ENCODE assay signal across 8 cellular contexts in the genomic region with DNA sequence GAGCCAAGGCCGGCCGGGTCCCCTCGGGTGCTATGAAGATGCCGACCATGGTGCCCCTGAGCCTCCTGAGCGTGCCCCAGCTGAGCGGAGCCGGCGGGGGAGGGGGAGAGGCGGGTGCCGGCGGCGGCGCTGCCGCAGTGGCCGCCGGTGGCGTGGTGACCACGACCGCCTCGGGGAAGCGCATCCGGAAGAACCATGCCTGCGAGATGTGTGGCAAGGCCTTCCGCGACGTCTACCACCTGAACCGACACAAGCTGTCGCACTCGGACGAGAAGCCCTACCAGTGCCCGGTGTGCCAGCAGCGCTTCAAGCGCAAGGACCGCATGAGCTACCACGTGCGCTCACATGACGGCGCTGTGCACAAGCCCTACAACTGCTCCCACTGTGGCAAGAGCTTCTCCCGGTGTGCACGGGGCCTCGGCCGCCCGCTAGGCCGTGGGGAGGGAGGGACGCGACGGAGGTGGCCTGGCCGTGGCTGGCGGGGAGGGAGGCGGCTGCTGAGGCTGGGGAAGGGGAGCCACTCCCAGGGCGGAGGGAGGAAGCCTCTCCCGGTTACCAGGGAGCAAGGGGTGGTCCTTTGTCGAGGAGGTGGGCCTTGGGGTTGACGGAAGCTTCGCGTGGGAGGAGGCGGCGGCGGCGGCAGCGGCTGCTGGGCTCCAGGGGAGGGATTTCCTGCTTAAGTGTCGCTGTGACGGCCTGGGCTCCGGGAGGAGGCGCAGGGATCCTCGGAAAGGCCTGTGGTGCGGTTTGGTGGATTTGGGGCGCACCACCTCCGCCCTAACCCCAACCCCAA. TPM values are rescaled to one million over a fixed set of nuclear protein-coding genes. Genes with fewer than 3 reads are reported as not detected.
DNase-seq lines count a peak whose midpoint lies in the region; ATAC-seq, FAIRE-seq and TF ChIP-seq lines count a peak whose summit lies in the region.

No MANE protein-coding gene starts in this region.

- TF ChIP-seq CTCF in A549 (IDR thresholded peaks at IDR 0.05) (peak; percentile 43), glutamatergic neuron (IDR thresholded peaks at IDR 0.05; ENCODE audit: partially characterized antibody, unreplicated experiment) (peak; percentile 26), osteoblast (IDR thresholded peaks at IDR 0.05; ENCODE audit: extremely low read depth, low read depth, low read length) (peak; percentile 68), thoracic aorta (IDR thresholded peaks at IDR 0.05) (peak; percentile 51)

- H3K27ac ChIP-seq in A549: peak overlapping the region; percentile 98 to 99
- H3K27ac ChIP-seq in osteoblast (ENCODE audit: low read depth, low read length): peak overlapping the region; percentile 70
- H3K27ac ChIP-seq in thoracic aorta: peak overlapping the region; percentile 87 to 92

- TF ChIP-seq POLR2A in A549 (IDR thresholded peaks at IDR 0.05; ENCODE audit: low read length): peak; percentile 45
- TF ChIP-seq POLR2A in GM18526 (IDR thresholded peaks at IDR 0.05; ENCODE audit: extremely low read depth, insufficient read length): peak; percentile 54

- H3K9me3 ChIP-seq in A549: no peaks in the 10 kb centered on the region
- no peaks in the 10 kb centered on the region for H3K9me3 ChIP-seq in osteoblast (ENCODE audit: low read depth, low read length)
- no peaks in the 10 kb centered on the region for H3K9me3 ChIP-seq in thoracic aorta

- peak overlapping the region; percentile 99 for H3K27ac Mint-ChIP-seq in activated naive CD8-positive, alpha-beta T cell treated with anti-CD3 and anti-CD28 coated beads for 36 hours
- peak overlapping the region; percentile 82 for H3K27ac Mint-ChIP-seq in glutamatergic neuron (ENCODE audit: unreplicated experiment)

- H3K4me1 Mint-ChIP-seq in activated naive CD8-positive, alpha-beta T cell treated with anti-CD3 and anti-CD28 coated beads for 36 hours: peaks cover 46% of the 10 kb centered on the region
- H3K4me1 Mint-ChIP-seq in glutamatergic neuron (ENCODE audit: low read depth, unreplicated experiment): peaks cover 15% of the 10 kb centered on the region

- H2AFZ ChIP-seq in osteoblast (ENCODE audit: low read length): peak overlapping the region; percentile 40

- H3K4me3 Mint-ChIP-seq in activated naive CD8-positive, alpha-beta T cell treated with anti-CD3 and anti-CD28 coated beads for 36 hours: peak overlapping the region; percentile 99
- peak overlapping the region; percentile 94 for H3K4me3 Mint-ChIP-seq in glutamatergic neuron (ENCODE audit: unreplicated experiment)

- POLR2A ChIA-PET in A549 (lab: Yijun Ruan, JAX): interaction anchor here (1.1 to 3.7 kb wide), 6 partner anchors 8 to 92 kb away, joined by 3 to 25 read pairs (median 8); a partner anchor contains a TSS

- no peaks in the 10 kb centered on the region for H3K9me3 Mint-ChIP-seq in activated naive CD8-positive, alpha-beta T cell treated with anti-CD3 and anti-CD28 coated beads for 36 hours
- H3K9me3 Mint-ChIP-seq in glutamatergic neuron (ENCODE audit: unreplicated experiment): peaks cover 19% of the 10 kb centered on the region

- H3K36me3 Mint-ChIP-seq in activated naive CD8-positive, alpha-beta T cell treated with anti-CD3 and anti-CD28 coated beads for 36 hours: peaks cover 55% of the 10 kb centered on the region
- H3K36me3 Mint-ChIP-seq in glutamatergic neuron (ENCODE audit: unreplicated experiment): no peaks in the 10 kb centered on the region

- H3K27me3 Mint-ChIP-seq in activated naive CD8-positive, alpha-beta T cell treated with anti-CD3 and anti-CD28 coated beads for 36 hours: peaks cover 13% of the 10 kb centered on the region
- H3K27me3 Mint-ChIP-seq in glutamatergic neuron (ENCODE audit: unreplicated experiment): peaks cover 21% of the 10 kb centered on the region

- peak overlapping the region; percentile 94 for H3K4me2 ChIP-seq in A549
- peak overlapping the region; percentile 84 for H3K4me2 ChIP-seq in osteoblast (ENCODE audit: insufficient read depth, low read length)

- CTCF ChIA-PET in A549 (lab: Yijun Ruan, JAX): interaction anchor here (0.6 to 24.4 kb wide), 31 partner anchors 9 to 234 kb away, joined by 3 to 568 read pairs (median 4); a partner anchor contains a TSS

- H3K4me1 ChIP-seq in A549: peaks cover 48% of the 10 kb centered on the region
- H3K4me1 ChIP-seq in osteoblast (ENCODE audit: insufficient read depth, low read length): peaks cover 49% of the 10 kb centered on the region
- peaks cover 35 to 56% of the 10 kb centered on the region in 2 donors for H3K4me1 ChIP-seq in thoracic aorta (ENCODE audit: control insufficient read depth in 1 of 2, low read depth in 2 of 2)

- whole genome bisulfite sequencing in A549 (ENCODE audit: missing lambda C conversion rate): under 1% methylated on average over 39 of the region's 69 CpGs

- peak; percentile 12 to 16 for ATAC-seq in A549
- ATAC-seq in thoracic aorta (ENCODE audit: insufficient number of reproducible peaks, low FRiP score, low read depth): no peak

- peak in 1 of 2 experiments; percentile 95 for DNase-seq in A549 (ENCODE audit: low read depth in 1 of 2, low spot score in 1 of 2)
- DNase-seq in NAMALWA (ENCODE audit: low spot score): peak; percentile 93
- peak; percentile 78 for DNase-seq in SKM-1 (lab: John Stamatoyannopoulos, UW; ENCODE audit: unreplicated experiment)
- DNase-seq in activated naive CD8-positive, alpha-beta T cell treated with anti-CD3 and anti-CD28 coated beads for 36 hours: peak; percentile 92
- peak; percentile 82 for DNase-seq in glutamatergic neuron
- peak; percentile 98 for DNase-seq in osteoblast (ENCODE audit: insufficient read length, low spot score, missing footprints)
- DNase-seq in thoracic aorta (ENCODE audit: low spot score): peak; percentile 70

- peak; percentile 45 to 64; a peak in 4 of 5 replicates for TF ChIP-seq RAD21 in A549 (conservative IDR thresholded peaks at IDR 0.05 in 1 of 2, IDR thresholded peaks at IDR 0.05 in 1 of 2)

- peaks cover 28% of the 10 kb centered on the region for H3K36me3 ChIP-seq in osteoblast (ENCODE audit: insufficient read depth, low read length)
- H3K36me3 ChIP-seq in thoracic aorta: peaks cover 9% of the 10 kb centered on the region

- H4K20me1 ChIP-seq in osteoblast (ENCODE audit: insufficient read depth, low read length): peaks cover 19% of the 10 kb centered on the region

- peak overlapping the region; percentile 90 for H3K4me3 ChIP-seq in A549
- H3K4me3 ChIP-seq in osteoblast (ENCODE audit: insufficient read depth, low read length): peak overlapping the region; percentile 71
- peak overlapping the region; percentile 75 for H3K4me3 ChIP-seq in thoracic aorta

- FAIRE-seq in A549 (lab: Jason Lieb, UNC): no peak

- H3K27me3 ChIP-seq in osteoblast (ENCODE audit: insufficient read depth, low read length): no peaks in the 10 kb centered on the region
- no peaks in the 10 kb centered on the region for H3K27me3 ChIP-seq in thoracic aorta (replicated peaks; ENCODE audit: insufficient read depth)

- no peak for TF ChIP-seq EP300 in A549 (IDR thresholded peaks at IDR 0.05)

- peaks cover 19% of the 10 kb centered on the region for H3K79me2 ChIP-seq in osteoblast (ENCODE audit: insufficient read depth, low read length)

RNA-seq across cellular contexts. Expression of a gene that starts 1.3 kb away (rescaled TPM):
- polyA plus RNA-seq in A549 (2011; rRNA removed) (79.6 and 99.7 TPM in 2 replicates), A549 (2017; fragmentation: RNase III; extraction: RNeasy Plus Mini Kit Qiagen cat#74134 plus additional on column Dnase treatment) (216 to 231 TPM (median 221 TPM) in 3 replicates)
- polyA plus RNA-seq in A549 (2012; cell fraction: cytosol; rRNA removed): 192 and 249 TPM in 2 replicates
- polyA plus RNA-seq in A549 (2012; cell fraction: nucleus; rRNA removed): 213 and 345 TPM in 2 replicates
- 200 and 239 TPM in 2 replicates for polyA minus RNA-seq in A549 (2011; rRNA and poly(A)+ RNA removed)
- total RNA-seq in activated naive CD8-positive, alpha-beta T cell treated with anti-CD3 and anti-CD28 coated beads for 36 hours: 100 to 1,000 TPM; 427 to 438 TPM
- total RNA-seq in glutamatergic neuron (ENCODE audit: unreplicated experiment) (369 TPM), osteoblast (221 and 267 TPM in 2 replicates), thoracic aorta (10 to 100 TPM; 73.0 to 99.4 TPM)

RNA-seq across cellular contexts. Expression of a gene that starts 4.4 kb away (rescaled TPM):
- polyA plus RNA-seq in A549 (2011; rRNA removed) (0.25 and 0.34 TPM in 2 replicates), A549 (2017; fragmentation: RNase III; extraction: RNeasy Plus Mini Kit Qiagen cat#74134 plus additional on column Dnase treatment) (0.34 to 0.55 TPM (median 0.44 TPM) in 3 replicates)
- polyA plus RNA-seq in A549 (2012; cell fraction: cytosol; rRNA removed): 0.54 and 0.62 TPM in 2 replicates
- polyA plus RNA-seq in A549 (2012; cell fraction: nucleus; rRNA removed): 5.0 and 5.1 TPM in 2 replicates
- polyA minus RNA-seq in A549 (2011; rRNA and poly(A)+ RNA removed): 0.29 and 0.34 TPM in 2 replicates
- total RNA-seq in activated naive CD8-positive, alpha-beta T cell treated with anti-CD3 and anti-CD28 coated beads for 36 hours: 1 to 10 TPM in 1 of 2 experiments, under 1 TPM in 1; 0.52 to 1.3 TPM
- total RNA-seq in glutamatergic neuron (ENCODE audit: unreplicated experiment) (91.0 TPM), osteoblast (1.4 and 4.1 TPM in 2 replicates), thoracic aorta (10 to 100 TPM; 39.4 to 40.8 TPM)

RNA-seq across cellular contexts. Expression of a gene that starts 8.3 kb away (rescaled TPM):
- 18.9 and 26.7 TPM in 2 replicates for polyA plus RNA-seq in A549 (2011; rRNA removed)
- polyA plus RNA-seq in A549 (2012; cell fraction: cytosol; rRNA removed): 43.8 and 50.3 TPM in 2 replicates
- polyA plus RNA-seq in A549 (2012; cell fraction: nucleus; rRNA removed): 25.9 and 29.0 TPM in 2 replicates
- polyA plus RNA-seq in A549 (2017; fragmentation: RNase III; extraction: RNeasy Plus Mini Kit Qiagen cat#74134 plus additional on column Dnase treatment): 41.0 to 44.5 TPM (median 43.1 TPM) in 3 replicates
- polyA minus RNA-seq in A549 (2011; rRNA and poly(A)+ RNA removed): 4.3 and 5.9 TPM in 2 replicates
- 10 to 100 TPM; 33.7 to 34.8 TPM for total RNA-seq in activated naive CD8-positive, alpha-beta T cell treated with anti-CD3 and anti-CD28 coated beads for 36 hours
- 110 TPM for total RNA-seq in glutamatergic neuron (ENCODE audit: unreplicated experiment)
- total RNA-seq in osteoblast: 16.8 and 19.9 TPM in 2 replicates
- 10 to 100 TPM; 40.8 to 45.2 TPM for total RNA-seq in thoracic aorta

RNA-seq across cellular contexts. Expression of a gene that starts 12.6 kb away (rescaled TPM):
- polyA plus RNA-seq in A549 (2011; rRNA removed) (73.3 and 87.7 TPM in 2 replicates), A549 (2017; fragmentation: RNase III; extraction: RNeasy Plus Mini Kit Qiagen cat#74134 plus additional on column Dnase treatment) (86.2 to 109 TPM (median 106 TPM) in 3 replicates)
- 50.3 and 58.7 TPM in 2 replicates for polyA plus RNA-seq in A549 (2012; cell fraction: cytosol; rRNA removed)
- polyA plus RNA-seq in A549 (2012; cell fraction: nucleus; rRNA removed): 188 and 201 TPM in 2 replicates
- 325 and 351 TPM in 2 replicates for polyA minus RNA-seq in A549 (2011; rRNA and poly(A)+ RNA removed)
- 10 to 100 TPM; 30.7 to 30.8 TPM for total RNA-seq in activated naive CD8-positive, alpha-beta T cell treated with anti-CD3 and anti-CD28 coated beads for 36 hours
- total RNA-seq in glutamatergic neuron (ENCODE audit: unreplicated experiment) (82.7 TPM), osteoblast (273 and 274 TPM in 2 replicates), thoracic aorta (100 to 1,000 TPM; 175 to 190 TPM)

RNA-seq across cellular contexts. Expression of a gene that starts 17.1 kb away (rescaled TPM):
- polyA plus RNA-seq in A549 (2011; rRNA removed) (64.3 and 85.9 TPM in 2 replicates), A549 (2017; fragmentation: RNase III; extraction: RNeasy Plus Mini Kit Qiagen cat#74134 plus additional on column Dnase treatment) (70.0 to 73.7 TPM (median 72.6 TPM) in 3 replicates)
- 131 and 139 TPM in 2 replicates for polyA plus RNA-seq in A549 (2012; cell fraction: cytosol; rRNA removed)
- 316 and 319 TPM in 2 replicates for polyA plus RNA-seq in A549 (2012; cell fraction: nucleus; rRNA removed)
- 147 and 158 TPM in 2 replicates for polyA minus RNA-seq in A549 (2011; rRNA and poly(A)+ RNA removed)
- total RNA-seq in activated naive CD8-positive, alpha-beta T cell treated with anti-CD3 and anti-CD28 coated beads for 36 hours: 100 to 1,000 TPM; 145 to 150 TPM
- total RNA-seq in glutamatergic neuron (ENCODE audit: unreplicated experiment) (31.9 TPM), osteoblast (8.3 and 12.4 TPM in 2 replicates), thoracic aorta (10 to 100 TPM; 11.4 to 15.2 TPM)
